Comparison of ENCODE assay signal across 1 cellular context in the genomic region with DNA sequence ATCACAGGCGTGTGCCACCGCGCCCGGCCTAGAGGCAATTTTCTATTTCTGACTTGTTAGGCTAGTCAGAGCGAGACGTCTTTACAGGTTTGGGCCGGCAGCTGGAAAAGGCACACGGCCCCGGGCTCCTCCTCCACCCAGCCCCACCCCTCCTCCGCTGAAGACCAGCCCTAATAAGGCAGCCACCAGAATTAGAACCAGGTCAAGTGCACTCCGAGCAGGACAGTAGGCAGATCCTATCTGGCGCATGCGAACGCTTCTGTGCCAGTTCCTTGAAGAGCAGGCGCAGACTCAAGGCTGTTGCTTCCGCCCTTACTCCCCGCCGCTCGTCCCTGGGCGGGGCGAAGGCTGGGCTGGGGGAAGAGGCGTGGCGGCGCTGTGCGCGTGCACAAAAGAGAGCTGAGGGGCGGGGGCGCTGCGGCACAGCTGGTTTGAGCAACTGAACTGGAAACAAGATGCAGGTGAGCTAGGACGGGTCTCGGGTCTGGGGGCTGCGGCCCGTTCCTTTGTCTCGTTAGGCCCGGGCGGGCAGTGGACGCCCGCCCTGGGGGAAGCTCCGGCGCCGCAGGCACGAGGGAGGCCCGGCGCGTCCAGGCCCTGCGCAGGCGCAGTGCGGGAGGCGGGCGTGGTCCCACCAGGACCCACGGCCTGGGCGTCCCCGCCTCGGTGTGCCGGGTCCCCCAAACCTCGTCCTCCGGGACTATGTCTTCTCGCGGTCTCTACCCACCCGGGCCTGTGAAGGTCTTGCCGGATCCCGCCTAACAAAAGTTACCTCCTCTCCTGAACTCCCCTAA.
TF ChIP-seq lines count a peak whose summit lies in the region.

PDCL3 (plus strand) TSS at position 381 of the 794 bp plus-strand sequence; CDS start at position 456, 75 bp downstream.

TF ChIP-seq in HepG2, 621 proteins besides CTCF, POLR2A, EP300 and RAD21 (continued from another document and continues in another):
- TF ChIP-seq, protein P1, sequence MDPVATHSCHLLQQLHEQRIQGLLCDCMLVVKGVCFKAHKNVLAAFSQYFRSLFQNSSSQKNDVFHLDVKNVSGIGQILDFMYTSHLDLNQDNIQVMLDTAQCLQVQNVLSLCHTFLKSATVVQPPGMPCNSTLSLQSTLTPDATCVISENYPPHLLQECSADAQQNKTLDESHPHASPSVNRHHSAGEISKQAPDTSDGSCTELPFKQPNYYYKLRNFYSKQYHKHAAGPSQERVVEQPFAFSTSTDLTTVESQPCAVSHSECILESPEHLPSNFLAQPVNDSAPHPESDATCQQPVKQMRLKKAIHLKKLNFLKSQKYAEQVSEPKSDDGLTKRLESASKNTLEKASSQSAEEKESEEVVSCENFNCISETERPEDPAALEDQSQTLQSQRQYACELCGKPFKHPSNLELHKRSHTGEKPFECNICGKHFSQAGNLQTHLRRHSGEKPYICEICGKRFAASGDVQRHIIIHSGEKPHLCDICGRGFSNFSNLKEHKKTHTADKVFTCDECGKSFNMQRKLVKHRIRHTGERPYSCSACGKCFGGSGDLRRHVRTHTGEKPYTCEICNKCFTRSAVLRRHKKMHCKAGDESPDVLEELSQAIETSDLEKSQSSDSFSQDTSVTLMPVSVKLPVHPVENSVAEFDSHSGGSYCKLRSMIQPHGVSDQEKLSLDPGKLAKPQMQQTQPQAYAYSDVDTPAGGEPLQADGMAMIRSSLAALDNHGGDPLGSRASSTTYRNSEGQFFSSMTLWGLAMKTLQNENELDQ (CRISPR knock-in tag; IDR thresholded peaks at IDR 0.05; ENCODE audit: borderline replicate concordance): 0 out of 2 replicates have a peak, but pooled peaks have one; percentile 45
- TF ChIP-seq MTF2 (CRISPR knock-in tag; IDR thresholded peaks at IDR 0.05; ENCODE audit: borderline replicate concordance) (peak; percentile 85; the same call in 1 of the 2 replicates), ZNF589 (CRISPR knock-in tag; conservative IDR thresholded peaks at IDR 0.05) (peak; percentile 86; the same call in 1 of the 2 replicates), ARNT2 (CRISPR knock-in tag; IDR thresholded peaks at IDR 0.05; ENCODE audit: low read depth) (no peak), ZNF607 (CRISPR knock-in tag; IDR thresholded peaks at IDR 0.05; ENCODE audit: borderline replicate concordance) (peak; percentile 99), FOXA3 (CRISPR knock-in tag; IDR thresholded peaks at IDR 0.05) (peak; percentile 66), PAWR (CRISPR knock-in tag; IDR thresholded peaks at IDR 0.05; ENCODE audit: borderline replicate concordance) (no peak), KLF11 (CRISPR knock-in tag; IDR thresholded peaks at IDR 0.05) (peak; percentile 86), SRSF1 (optimal IDR thresholded peaks at IDR 0.05; ENCODE audit: low read depth, low read length) (no peak), ZNF232 (CRISPR knock-in tag; IDR thresholded peaks at IDR 0.05; ENCODE audit: borderline replicate concordance) (peak; percentile 26; the same call in 1 of the 2 replicates), ZNF367 (CRISPR knock-in tag; IDR thresholded peaks at IDR 0.05; ENCODE audit: borderline replicate concordance) (no peak), SP5 (CRISPR knock-in tag; IDR thresholded peaks at IDR 0.05; ENCODE audit: borderline replicate concordance, low read depth) (peak; percentile 78), ZFAT (CRISPR knock-in tag; conservative IDR thresholded peaks at IDR 0.05) (no peak), ZNF850 (CRISPR knock-in tag; conservative IDR thresholded peaks at IDR 0.05) (peak; percentile 90; the same call in 1 of the 2 replicates), ZNF34 (CRISPR knock-in tag; IDR thresholded peaks at IDR 0.05; ENCODE audit: borderline replicate concordance) (no peak; the same call in 1 of the 2 replicates), ZBTB42 (CRISPR knock-in tag; IDR thresholded peaks at IDR 0.05) (peak; percentile 91), ZNF709 (CRISPR knock-in tag; IDR thresholded peaks at IDR 0.05) (peak; percentile 96; the same call in 1 of the 2 replicates), PRPF4 (IDR thresholded peaks at IDR 0.05; ENCODE audit: low read depth, low read length, poor library complexity, severe bottlenecking) (no peak), SP140L (CRISPR knock-in tag; IDR thresholded peaks at IDR 0.05; ENCODE audit: borderline replicate concordance) (no peak; the same call in 1 of the 2 replicates), ZBTB37 (CRISPR knock-in tag; IDR thresholded peaks at IDR 0.05) (no peak), PHB2 (IDR thresholded peaks at IDR 0.05; ENCODE audit: partially characterized antibody) (no peak), MATR3 (CRISPR knock-in tag; IDR thresholded peaks at IDR 0.05) (no peak), ZXDC (CRISPR knock-in tag; IDR thresholded peaks at IDR 0.05) (peak; percentile 81; the same call in 1 of the 2 replicates), ZFP90 (CRISPR knock-in tag; IDR thresholded peaks at IDR 0.05; ENCODE audit: borderline replicate concordance) (peak; percentile 87), NFE2L1 (CRISPR knock-in tag; IDR thresholded peaks at IDR 0.05; ENCODE audit: borderline replicate concordance) (no peak; the same call in 1 of the 2 replicates), PITX1 (CRISPR knock-in tag; IDR thresholded peaks at IDR 0.05) (peak; percentile 77), MXD4 (CRISPR knock-in tag; IDR thresholded peaks at IDR 0.05) (peak; percentile 69; the same call in 1 of the 2 replicates), KMT2B (CRISPR knock-in tag; IDR thresholded peaks at IDR 0.05) (peak; percentile 76), ZNF546 (CRISPR knock-in tag; conservative IDR thresholded peaks at IDR 0.05) (peak; percentile 99), JUND (CRISPR knock-in tag; IDR thresholded peaks at IDR 0.05) (no peak), SAP130 (CRISPR knock-in tag; IDR thresholded peaks at IDR 0.05; ENCODE audit: low read depth) (peak; percentile 95), ZBTB7A (CRISPR knock-in tag; IDR thresholded peaks at IDR 0.05) (peak; percentile 79; the same call in 1 of the 2 replicates), TAF1 (CRISPR knock-in tag; IDR thresholded peaks at IDR 0.05) (peak; percentile 80), ATF7-NPFF (CRISPR knock-in tag; IDR thresholded peaks at IDR 0.05; ENCODE audit: low read depth) (peak; percentile 16), ZNF207 (IDR thresholded peaks at IDR 0.05; ENCODE audit: borderline replicate concordance) (no peak), ZNF276 (CRISPR knock-in tag; IDR thresholded peaks at IDR 0.05; ENCODE audit: low read depth) (peak; percentile 68; the same call in 1 of the 2 replicates), ZNF724P (CRISPR knock-in tag; IDR thresholded peaks at IDR 0.05; ENCODE audit: borderline replicate concordance) (peak; percentile 79; the same call in 1 of the 2 replicates), NR3C1 (CRISPR knock-in tag; IDR thresholded peaks at IDR 0.05) (no peak)
- TF ChIP-seq, protein P2, sequence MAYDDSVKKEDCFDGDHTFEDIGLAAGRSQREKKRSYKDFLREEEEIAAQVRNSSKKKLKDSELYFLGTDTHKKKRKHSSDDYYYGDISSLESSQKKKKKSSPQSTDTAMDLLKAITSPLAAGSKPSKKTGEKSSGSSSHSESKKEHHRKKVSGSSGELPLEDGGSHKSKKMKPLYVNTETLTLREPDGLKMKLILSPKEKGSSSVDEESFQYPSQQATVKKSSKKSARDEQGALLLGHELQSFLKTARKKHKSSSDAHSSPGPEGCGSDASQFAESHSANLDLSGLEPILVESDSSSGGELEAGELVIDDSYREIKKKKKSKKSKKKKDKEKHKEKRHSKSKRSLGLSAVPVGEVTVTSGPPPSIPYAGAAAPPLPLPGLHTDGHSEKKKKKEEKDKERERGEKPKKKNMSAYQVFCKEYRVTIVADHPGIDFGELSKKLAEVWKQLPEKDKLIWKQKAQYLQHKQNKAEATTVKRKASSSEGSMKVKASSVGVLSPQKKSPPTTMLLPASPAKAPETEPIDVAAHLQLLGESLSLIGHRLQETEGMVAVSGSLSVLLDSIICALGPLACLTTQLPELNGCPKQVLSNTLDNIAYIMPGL (CRISPR knock-in tag; IDR thresholded peaks at IDR 0.05; ENCODE audit: borderline replicate concordance in 1 of 2, low read depth in 1 of 2): peak; percentile 82 to 89; a peak in 3 of 4 replicates
- TF ChIP-seq, protein P3, sequence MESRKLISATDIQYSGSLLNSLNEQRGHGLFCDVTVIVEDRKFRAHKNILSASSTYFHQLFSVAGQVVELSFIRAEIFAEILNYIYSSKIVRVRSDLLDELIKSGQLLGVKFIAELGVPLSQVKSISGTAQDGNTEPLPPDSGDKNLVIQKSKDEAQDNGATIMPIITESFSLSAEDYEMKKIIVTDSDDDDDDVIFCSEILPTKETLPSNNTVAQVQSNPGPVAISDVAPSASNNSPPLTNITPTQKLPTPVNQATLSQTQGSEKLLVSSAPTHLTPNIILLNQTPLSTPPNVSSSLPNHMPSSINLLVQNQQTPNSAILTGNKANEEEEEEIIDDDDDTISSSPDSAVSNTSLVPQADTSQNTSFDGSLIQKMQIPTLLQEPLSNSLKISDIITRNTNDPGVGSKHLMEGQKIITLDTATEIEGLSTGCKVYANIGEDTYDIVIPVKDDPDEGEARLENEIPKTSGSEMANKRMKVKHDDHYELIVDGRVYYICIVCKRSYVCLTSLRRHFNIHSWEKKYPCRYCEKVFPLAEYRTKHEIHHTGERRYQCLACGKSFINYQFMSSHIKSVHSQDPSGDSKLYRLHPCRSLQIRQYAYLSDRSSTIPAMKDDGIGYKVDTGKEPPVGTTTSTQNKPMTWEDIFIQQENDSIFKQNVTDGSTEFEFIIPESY (CRISPR knock-in tag; IDR thresholded peaks at IDR 0.05): no peak
- TF ChIP-seq, protein P4, sequence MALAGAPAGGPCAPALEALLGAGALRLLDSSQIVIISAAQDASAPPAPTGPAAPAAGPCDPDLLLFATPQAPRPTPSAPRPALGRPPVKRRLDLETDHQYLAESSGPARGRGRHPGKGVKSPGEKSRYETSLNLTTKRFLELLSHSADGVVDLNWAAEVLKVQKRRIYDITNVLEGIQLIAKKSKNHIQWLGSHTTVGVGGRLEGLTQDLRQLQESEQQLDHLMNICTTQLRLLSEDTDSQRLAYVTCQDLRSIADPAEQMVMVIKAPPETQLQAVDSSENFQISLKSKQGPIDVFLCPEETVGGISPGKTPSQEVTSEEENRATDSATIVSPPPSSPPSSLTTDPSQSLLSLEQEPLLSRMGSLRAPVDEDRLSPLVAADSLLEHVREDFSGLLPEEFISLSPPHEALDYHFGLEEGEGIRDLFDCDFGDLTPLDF (CRISPR knock-in tag; IDR thresholded peaks at IDR 0.05): peak; percentile 58
